10 cellular contexts compared by ENCODE assay signal in genomic region chr1:161644855-161645254, GRCh38. TPM values are rescaled to one million over a fixed set of nuclear protein-coding genes. Genes with fewer than 3 reads are reported as not detected.
"Had no signal": no experiment of that assay in that cellular context is flagged by ENCODE, and none has a peak within 500 bp of the region (broad histone marks: within the 10 kb centered on the region; RNA-seq: fewer than 3 reads in every experiment).

No MANE protein-coding gene starts in this region.

RNA-seq across cellular contexts. Expression of gene FCGR3B, which starts 13.9 kb away (rescaled TPM):
- total RNA-seq: activated B cell treated with CpG ODN at 0.5 μM for 24 hours; activated CD8-positive, alpha-beta T cell treated with anti-CD3 and anti-CD28 coated beads for 36 hours; activated T-cell treated with anti-CD3 and anti-CD28 coated beads, Interleukin-2, amount 50 U/mL, for 4 hours; activated T-helper 17 cell treated with anti-CD3 and anti-CD28 coated beads, Interleukin-2, amount 50 U/mL, for 72 hours; astrocyte; bronchial epithelial cell; chondrocyte; dermis blood vessel endothelial cell; foreskin keratinocyte; T-helper 2 cell treated with Interferon-gamma antibody and Interleukin-4, amounts not matched to agents 100 ng/mL and 5 ng/mL, for 36 hours had no signal
- polyA plus RNA-seq: foreskin keratinocyte had no signal

RNA-seq across cellular contexts. Expression of gene FCGR2B, which starts 18.1 kb away (rescaled TPM):
- total RNA-seq: activated CD8-positive, alpha-beta T cell treated with anti-CD3 and anti-CD28 coated beads for 36 hours; astrocyte; bronchial epithelial cell; chondrocyte; dermis blood vessel endothelial cell; foreskin keratinocyte had no signal
- polyA plus RNA-seq: foreskin keratinocyte had no signal
